Comparison of ENCODE assay signal across 15 cellular contexts in genomic region chr6:154890874-154891273, GRCh38.
DNase-seq lines count a peak whose midpoint lies in the region; ATAC-seq and TF ChIP-seq lines count a peak whose summit lies in the region.
"Had no signal": no experiment of that assay in that cellular context is flagged by ENCODE, and none has a peak within 500 bp of the region (broad histone marks: within the 10 kb centered on the region; RNA-seq: fewer than 3 reads in every experiment).

No MANE protein-coding gene starts in this region.

- H3K4me3 Mint-ChIP-seq in GM23338 (no peak overlapping the region), WTC11 (no peak overlapping the region), nephron progenitor cell (no peak overlapping the region)
- H3K4me3 Mint-ChIP-seq: B cell; CD4-positive, alpha-beta T cell had no signal

- H3K9me2 ChIP-seq in GM23338 (ENCODE audit: insufficient read depth): peaks cover 2% of the 10 kb centered on the region; the same call in 1 of the 2 replicates

- H3K4me2 ChIP-seq in GM23338: no peak overlapping the region

- peaks cover 4% of the 10 kb centered on the region; the same call in 1 of the 2 replicates for H3F3A ChIP-seq in GM23338 (replicated peaks; ENCODE audit: low read depth)

- no peak overlapping the region for H3K4me3 ChIP-seq in GM23338
- H3K4me3 ChIP-seq: HAP-1 had no signal

- TF ChIP-seq POLR2A in erythroblast (IDR thresholded peaks at IDR 0.05; ENCODE audit: low read length): no peak

- peak; percentile 43 to 65 for ATAC-seq in activated naive CD4-positive, alpha-beta T cell treated with anti-CD3 and anti-CD28 coated beads, Interleukin-2, amount 50 U/mL, for 72 hours
- ATAC-seq in GM23338 (no peak), WTC11 (no peak; the same call in 1 of the 2 replicates)

- H3K79me2 ChIP-seq in GM23338 (replicated peaks; ENCODE audit: insufficient read depth): no peaks in the 10 kb centered on the region

- CTCF ChIA-PET in WTC11 (lab: Charles Lee): no interaction called here

- no peak for DNase-seq in activated naive CD4-positive, alpha-beta T cell treated with anti-CD3 and anti-CD28 coated beads, Interleukin-2, amount 50 U/mL, for 72 hours (ENCODE audit: low spot score in 2 of 2)
- DNase-seq in activated naive CD4-positive, alpha-beta T cell treated with anti-CD3 and anti-CD28 coated beads, Interleukin-2, amount 50 U/mL, for 16 hours: no peak
- no peak for DNase-seq in GM23338 (ENCODE audit: low spot score)
- no peak for DNase-seq in WTC11 (ENCODE audit: low spot score)
- DNase-seq in nephron progenitor cell: no peak
- no peak for DNase-seq in midbrain (lab: John Stamatoyannopoulos, UW)
- DNase-seq in erythroblast (lab: John Stamatoyannopoulos, UW): no peak
- DNase-seq: C1 segment of cervical spinal cord; CD4-positive, alpha-beta T cell; DMS153; DMS79 treated with DMSO at 0.1 percent for 48 hours; EL; GOT3 had no signal

- no peak overlapping the region for H2AFZ ChIP-seq in GM23338

- TF ChIP-seq CTCF in GM23338 (conservative IDR thresholded peaks at IDR 0.05; ENCODE audit: low read depth in 2 of 2): no peak
- TF ChIP-seq CTCF in WTC11 (IDR thresholded peaks at IDR 0.05): no peak
- TF ChIP-seq CTCF in nephron progenitor cell (IDR thresholded peaks at IDR 0.05): no peak

- no peaks in the 10 kb centered on the region for H3K9me3 Mint-ChIP-seq in activated naive CD4-positive, alpha-beta T cell treated with anti-CD3 and anti-CD28 coated beads, Interleukin-2, amount 50 U/mL, for 72 hours
- H3K9me3 Mint-ChIP-seq in GM23338 (no peaks in the 10 kb centered on the region), WTC11 (0 out of 2 replicates have a peak, but pooled peaks cover 4% of the 10 kb centered on the region), nephron progenitor cell (no peaks in the 10 kb centered on the region)
- H3K9me3 Mint-ChIP-seq: CD4-positive, alpha-beta T cell had no signal

- no peaks in the 10 kb centered on the region for H3K27me3 ChIP-seq in GM23338 (ENCODE audit: insufficient read depth)

- peaks cover 8% of the 10 kb centered on the region for H3K4me1 Mint-ChIP-seq in GM23338
- peaks cover 18% of the 10 kb centered on the region for H3K4me1 Mint-ChIP-seq in WTC11
- peaks cover 17% of the 10 kb centered on the region for H3K4me1 Mint-ChIP-seq in nephron progenitor cell
- H3K4me1 Mint-ChIP-seq: B cell had no signal

- H3K27me3 Mint-ChIP-seq in GM23338 (ENCODE audit: insufficient read depth, low read depth, poor library complexity) (peaks cover 4% of the 10 kb centered on the region), WTC11 (ENCODE audit: low read depth) (no peaks in the 10 kb centered on the region), nephron progenitor cell (ENCODE audit: low read depth, poor library complexity) (peaks cover 2% of the 10 kb centered on the region)
- H3K27me3 Mint-ChIP-seq: B cell; CD4-positive, alpha-beta T cell had no signal

- POLR2A ChIA-PET in WTC11 (lab: Charles Lee): no interaction called here

- H3K27ac ChIP-seq in GM23338 (ENCODE audit: low read depth): peak overlapping the region; percentile 13; the same call in 1 of the 2 replicates

- H3K4me1 ChIP-seq in GM23338 (ENCODE audit: insufficient read depth): no peaks in the 10 kb centered on the region; the same call in none of the 2 replicates

- no peaks in the 10 kb centered on the region for H3K36me3 Mint-ChIP-seq in activated naive CD4-positive, alpha-beta T cell treated with anti-CD3 and anti-CD28 coated beads, Interleukin-2, amount 50 U/mL, for 72 hours
- H3K36me3 Mint-ChIP-seq in GM23338 (ENCODE audit: low read depth): no peaks in the 10 kb centered on the region
- H3K36me3 Mint-ChIP-seq in WTC11: no peaks in the 10 kb centered on the region
- H3K36me3 Mint-ChIP-seq in nephron progenitor cell (ENCODE audit: low read depth): peaks cover 44% of the 10 kb centered on the region

- no peaks in the 10 kb centered on the region for H3K36me3 ChIP-seq in GM23338 (ENCODE audit: insufficient read depth)
- H3K36me3 ChIP-seq: HAP-1 had no signal

- H3K27ac Mint-ChIP-seq in activated naive CD4-positive, alpha-beta T cell treated with anti-CD3 and anti-CD28 coated beads, Interleukin-2, amount 50 U/mL, for 72 hours: peak overlapping the region in 1 of 2 donors; percentile 46
- H3K27ac Mint-ChIP-seq in GM23338: peak overlapping the region; percentile 54; the same call in 1 of the 2 replicates
- peak overlapping the region; percentile 34 for H3K27ac Mint-ChIP-seq in WTC11
- peak overlapping the region; percentile 78 for H3K27ac Mint-ChIP-seq in nephron progenitor cell
- H3K27ac Mint-ChIP-seq: B cell; CD4-positive, alpha-beta T cell had no signal

- no peaks in the 10 kb centered on the region for H4K20me1 ChIP-seq in GM23338 (replicated peaks; ENCODE audit: insufficient read depth)

TF ChIP-seq in GM23338, 12 proteins besides CTCF, POLR2A, EP300 and RAD21 (continues in another document):
- no peak for TF ChIP-seq EZH2 (IDR thresholded peaks at IDR 0.05; ENCODE audit: low read depth, unreplicated experiment)
- no peak for TF ChIP-seq CREB1 (CRISPR knock-in tag; IDR thresholded peaks at IDR 0.05; ENCODE audit: low read depth)
- no peak for TF ChIP-seq ZNF331 (CRISPR knock-in tag; IDR thresholded peaks at IDR 0.05; ENCODE audit: low read depth)
- TF ChIP-seq STAT1 (IDR thresholded peaks at IDR 0.05; ENCODE audit: unreplicated experiment): no peak
- TF ChIP-seq ZNF114 (CRISPR knock-in tag; IDR thresholded peaks at IDR 0.05): no peak
- no peak for TF ChIP-seq ETS1 (IDR thresholded peaks at IDR 0.05)

TF ChIP-seq in WTC11, 78 proteins besides CTCF, POLR2A, EP300 and RAD21 (continues in another document):
- TF ChIP-seq ERG (CRISPR knock-in tag; IDR thresholded peaks at IDR 0.05): no peak
- no peak for TF ChIP-seq PREB (CRISPR knock-in tag; IDR thresholded peaks at IDR 0.05; ENCODE audit: borderline replicate concordance)
- no peak for TF ChIP-seq FOXP4 (CRISPR knock-in tag; IDR thresholded peaks at IDR 0.05)
- TF ChIP-seq NR1H2 (CRISPR knock-in tag; IDR thresholded peaks at IDR 0.05): no peak
- no peak for TF ChIP-seq SOX15 (CRISPR knock-in tag; IDR thresholded peaks at IDR 0.05)
- TF ChIP-seq NFYB (CRISPR knock-in tag; conservative IDR thresholded peaks at IDR 0.05; ENCODE audit: low read depth): no peak
- no peak for TF ChIP-seq ZNF671 (CRISPR knock-in tag; IDR thresholded peaks at IDR 0.05)
- TF ChIP-seq ZBTB21 (CRISPR knock-in tag; IDR thresholded peaks at IDR 0.05; ENCODE audit: borderline replicate concordance): no peak
- TF ChIP-seq CREM (CRISPR knock-in tag; IDR thresholded peaks at IDR 0.05): no peak
- no peak for TF ChIP-seq NFE2L1 (CRISPR knock-in tag; IDR thresholded peaks at IDR 0.05)
- TF ChIP-seq AR (CRISPR knock-in tag; IDR thresholded peaks at IDR 0.05): no peak

Comparison
In these comparisons a context has a peak if more than half of its experiments do, and no peak if none do; other contexts are left out.
1. ATAC-seq: peak in activated naive CD4-positive, alpha-beta T cell treated with anti-CD3 and anti-CD28 coated beads, Interleukin-2, amount 50 U/mL, for 72 hours (2 of 2); none in GM23338 (single experiment) and WTC11 (single experiment).